Comparison of ENCODE assay signal across 30 cellular contexts in genomic region chr19:14719162-14719561, GRCh38. TPM values are rescaled to one million over a fixed set of nuclear protein-coding genes. Genes with fewer than 3 reads are reported as not detected.
"Had no signal": no experiment of that assay in that cellular context is flagged by ENCODE, and none has a peak within 500 bp of the region (broad histone marks: within the 10 kb centered on the region; RNA-seq: fewer than 3 reads in every experiment).

No MANE protein-coding gene starts in this region.

- H3K4me3 Mint-ChIP-seq: activated CD4-positive, alpha-beta T cell treated with anti-CD3 and anti-CD28 coated beads for 36 hours; activated naive CD4-positive, alpha-beta T cell treated with anti-CD3 and anti-CD28 coated beads for 36 hours; activated naive CD8-positive, alpha-beta T cell treated with anti-CD3 and anti-CD28 coated beads, Interleukin-2, amount 10 ng/mL, durations not matched to agents 7 days and 5 days; naive B cell; nephron progenitor cell; T-cell had no signal

- H3K4me1 ChIP-seq: esophagus squamous epithelium, left lung, sigmoid colon, upper lobe of left lung, vagina had no signal

- H3K4me3 ChIP-seq: left lung, lung, mucosa of descending colon, ovary, sigmoid colon, upper lobe of left lung, vagina had no signal

- H3K27me3 ChIP-seq: brain microvascular endothelial cell, esophagus squamous epithelium, left lung, ovary, sigmoid colon, upper lobe of left lung, vagina had no signal

- ATAC-seq: activated CD4-positive, alpha-beta T cell treated with anti-CD3 and anti-CD28 coated beads for 36 hours; left lung; mucosa of descending colon; T-cell had no signal

- H3K27me3 Mint-ChIP-seq: activated CD4-positive, alpha-beta T cell treated with anti-CD3 and anti-CD28 coated beads for 36 hours; activated naive CD8-positive, alpha-beta T cell treated with anti-CD3 and anti-CD28 coated beads, Interleukin-2, amount 10 ng/mL, durations not matched to agents 7 days and 5 days; naive B cell; progenitor cell of endocrine pancreas; T-cell had no signal

- H3K27ac Mint-ChIP-seq: activated CD4-positive, alpha-beta T cell treated with anti-CD3 and anti-CD28 coated beads for 36 hours; activated naive CD4-positive, alpha-beta T cell treated with anti-CD3 and anti-CD28 coated beads for 36 hours; activated naive CD8-positive, alpha-beta T cell treated with anti-CD3 and anti-CD28 coated beads, Interleukin-2, amount 10 ng/mL, durations not matched to agents 7 days and 5 days; naive B cell; nephron progenitor cell; progenitor cell of endocrine pancreas; T-cell had no signal

- H3K27ac ChIP-seq: brain microvascular endothelial cell, epithelial cell of prostate, esophagus squamous epithelium, left lung, ovary, sigmoid colon, upper lobe of left lung, vagina had no signal

- DNase-seq: activated CD4-positive, alpha-beta T cell treated with anti-CD3 and anti-CD28 coated beads for 36 hours; activated CD4-positive, alpha-beta T cell treated with anti-CD3 and anti-CD28 coated beads, Interleukin-2, amount 50 U/mL, for 4 hours; activated CD4-positive, CD25-positive, alpha-beta regulatory T cell; activated CD8-positive, alpha-beta memory T cell treated with anti-CD3 and anti-CD28 coated beads for 24 hours; activated effector memory CD4-positive, alpha-beta T cell treated with Interleukin-2 at 50 U/mL for 16 hours; activated naive CD4-positive, alpha-beta T cell treated with anti-CD3 and anti-CD28 coated beads for 36 hours; activated naive CD8-positive, alpha-beta T cell treated with anti-CD3 and anti-CD28 coated beads, Interleukin-2, amount 10 ng/mL, durations not matched to agents 7 days and 5 days; amniotic stem cell; brain microvascular endothelial cell; esophagus squamous epithelium; foreskin melanocyte; left lung; mucosa of descending colon; naive B cell; nephron progenitor cell; ovary; sigmoid colon; stimulated activated CD4-positive, alpha-beta T cell treated with anti-CD3 and anti-CD28 coated beads, Interleukin-2, amount 100 ng/mL, for 48 hours; stimulated activated naive CD4-positive, alpha-beta T cell treated with Interleukin-2 at 50 U/mL for 16 hours; T-cell; upper lobe of left lung had no signal

- H3K4me1 Mint-ChIP-seq: activated CD4-positive, alpha-beta T cell treated with anti-CD3 and anti-CD28 coated beads for 36 hours; naive B cell; nephron progenitor cell; T-cell had no signal

RNA-seq across cellular contexts. Expression of gene ADGRE3, which starts 44.5 kb away (rescaled TPM):
- total RNA-seq: activated naive CD4-positive, alpha-beta T cell treated with anti-CD3 and anti-CD28 coated beads for 36 hours; activated naive CD8-positive, alpha-beta T cell treated with anti-CD3 and anti-CD28 coated beads, Interleukin-2, amount 10 ng/mL, durations not matched to agents 7 days and 5 days; astrocyte; cerebellum; glomerular endothelial cell; progenitor cell of endocrine pancreas; renal cortical epithelial cell; sigmoid colon; T-cell; T-helper 2 cell treated with Interferon-gamma antibody and Interleukin-4, amounts not matched to agents 100 ng/mL and 5 ng/mL, for 36 hours; vagina had no signal

RNA-seq across cellular contexts. Expression of gene ADGRE2, which starts 59.2 kb away (rescaled TPM):
- total RNA-seq: progenitor cell of endocrine pancreas had no signal
